2 cellular contexts compared by ENCODE assay signal in the genomic region with DNA sequence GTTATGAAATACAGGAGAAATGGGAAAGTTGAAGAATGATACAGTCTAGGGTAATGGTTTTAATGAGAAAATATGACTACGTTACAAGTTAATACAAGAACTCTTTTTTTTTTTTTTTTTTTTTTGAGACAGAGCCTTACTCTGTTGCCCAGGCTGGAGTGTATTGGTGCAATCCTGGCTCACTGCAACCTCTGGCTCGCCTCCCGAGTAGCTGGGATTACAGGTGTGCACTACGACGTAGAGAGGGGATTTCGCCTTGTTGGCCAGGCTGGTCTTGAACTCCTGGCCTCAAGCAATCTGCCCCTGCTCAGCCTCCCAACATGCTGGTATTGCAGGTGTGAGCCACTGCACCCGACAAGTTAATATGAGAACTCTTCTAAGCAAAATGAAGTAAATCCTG.
TF ChIP-seq lines count a peak whose summit lies in the region.

No MANE protein-coding gene starts in this region.

TF ChIP-seq in K562, 482 proteins besides CTCF, POLR2A, EP300 and RAD21:
- TF ChIP-seq ZFX (CRISPR knock-in tag; IDR thresholded peaks at IDR 0.05) = no peak
- TF ChIP-seq, protein P1, sequence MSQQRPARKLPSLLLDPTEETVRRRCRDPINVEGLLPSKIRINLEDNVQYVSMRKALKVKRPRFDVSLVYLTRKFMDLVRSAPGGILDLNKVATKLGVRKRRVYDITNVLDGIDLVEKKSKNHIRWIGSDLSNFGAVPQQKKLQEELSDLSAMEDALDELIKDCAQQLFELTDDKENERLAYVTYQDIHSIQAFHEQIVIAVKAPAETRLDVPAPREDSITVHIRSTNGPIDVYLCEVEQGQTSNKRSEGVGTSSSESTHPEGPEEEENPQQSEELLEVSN (IDR thresholded peaks at IDR 0.05; ENCODE audit: borderline replicate concordance in 1 of 2, extremely low read depth in 1 of 2, insufficient read depth in 1 of 2, insufficient read length in 1 of 2, low read depth in 1 of 2, low read length in 1 of 2, poor library complexity in 1 of 2, severe bottlenecking in 1 of 2) = no peak
- TF ChIP-seq, protein P2, sequence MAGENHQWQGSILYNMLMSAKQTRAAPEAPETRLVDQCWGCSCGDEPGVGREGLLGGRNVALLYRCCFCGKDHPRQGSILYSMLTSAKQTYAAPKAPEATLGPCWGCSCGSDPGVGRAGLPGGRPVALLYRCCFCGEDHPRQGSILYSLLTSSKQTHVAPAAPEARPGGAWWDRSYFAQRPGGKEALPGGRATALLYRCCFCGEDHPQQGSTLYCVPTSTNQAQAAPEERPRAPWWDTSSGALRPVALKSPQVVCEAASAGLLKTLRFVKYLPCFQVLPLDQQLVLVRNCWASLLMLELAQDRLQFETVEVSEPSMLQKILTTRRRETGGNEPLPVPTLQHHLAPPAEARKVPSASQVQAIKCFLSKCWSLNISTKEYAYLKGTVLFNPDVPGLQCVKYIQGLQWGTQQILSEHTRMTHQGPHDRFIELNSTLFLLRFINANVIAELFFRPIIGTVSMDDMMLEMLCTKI (IDR thresholded peaks at IDR 0.05; ENCODE audit: partially characterized antibody) = no peak
- TF ChIP-seq HOXB6 (CRISPR knock-in tag; IDR thresholded peaks at IDR 0.05; ENCODE audit: borderline replicate concordance) = no peak
- TF ChIP-seq CBFB (CRISPR knock-in tag; IDR thresholded peaks at IDR 0.05) = no peak
- TF ChIP-seq, protein P3, sequence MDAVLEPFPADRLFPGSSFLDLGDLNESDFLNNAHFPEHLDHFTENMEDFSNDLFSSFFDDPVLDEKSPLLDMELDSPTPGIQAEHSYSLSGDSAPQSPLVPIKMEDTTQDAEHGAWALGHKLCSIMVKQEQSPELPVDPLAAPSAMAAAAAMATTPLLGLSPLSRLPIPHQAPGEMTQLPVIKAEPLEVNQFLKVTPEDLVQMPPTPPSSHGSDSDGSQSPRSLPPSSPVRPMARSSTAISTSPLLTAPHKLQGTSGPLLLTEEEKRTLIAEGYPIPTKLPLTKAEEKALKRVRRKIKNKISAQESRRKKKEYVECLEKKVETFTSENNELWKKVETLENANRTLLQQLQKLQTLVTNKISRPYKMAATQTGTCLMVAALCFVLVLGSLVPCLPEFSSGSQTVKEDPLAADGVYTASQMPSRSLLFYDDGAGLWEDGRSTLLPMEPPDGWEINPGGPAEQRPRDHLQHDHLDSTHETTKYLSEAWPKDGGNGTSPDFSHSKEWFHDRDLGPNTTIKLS (IDR thresholded peaks at IDR 0.05; ENCODE audit: borderline replicate concordance, low read depth) = no peak
- no peak for TF ChIP-seq GTF2A2 (tag; IDR thresholded peaks at IDR 0.05)
- TF ChIP-seq, protein P4, sequence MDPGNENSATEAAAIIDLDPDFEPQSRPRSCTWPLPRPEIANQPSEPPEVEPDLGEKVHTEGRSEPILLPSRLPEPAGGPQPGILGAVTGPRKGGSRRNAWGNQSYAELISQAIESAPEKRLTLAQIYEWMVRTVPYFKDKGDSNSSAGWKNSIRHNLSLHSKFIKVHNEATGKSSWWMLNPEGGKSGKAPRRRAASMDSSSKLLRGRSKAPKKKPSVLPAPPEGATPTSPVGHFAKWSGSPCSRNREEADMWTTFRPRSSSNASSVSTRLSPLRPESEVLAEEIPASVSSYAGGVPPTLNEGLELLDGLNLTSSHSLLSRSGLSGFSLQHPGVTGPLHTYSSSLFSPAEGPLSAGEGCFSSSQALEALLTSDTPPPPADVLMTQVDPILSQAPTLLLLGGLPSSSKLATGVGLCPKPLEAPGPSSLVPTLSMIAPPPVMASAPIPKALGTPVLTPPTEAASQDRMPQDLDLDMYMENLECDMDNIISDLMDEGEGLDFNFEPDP (CRISPR knock-in tag; IDR thresholded peaks at IDR 0.05) = no peak
- TF ChIP-seq EP400 (IDR thresholded peaks at IDR 0.05) = no peak
- TF ChIP-seq ZNF197 (CRISPR knock-in tag; IDR thresholded peaks at IDR 0.05; ENCODE audit: low read depth) = no peak
- no peak for TF ChIP-seq MCM2 (IDR thresholded peaks at IDR 0.05; ENCODE audit: low read depth)
- TF ChIP-seq, protein P5, sequence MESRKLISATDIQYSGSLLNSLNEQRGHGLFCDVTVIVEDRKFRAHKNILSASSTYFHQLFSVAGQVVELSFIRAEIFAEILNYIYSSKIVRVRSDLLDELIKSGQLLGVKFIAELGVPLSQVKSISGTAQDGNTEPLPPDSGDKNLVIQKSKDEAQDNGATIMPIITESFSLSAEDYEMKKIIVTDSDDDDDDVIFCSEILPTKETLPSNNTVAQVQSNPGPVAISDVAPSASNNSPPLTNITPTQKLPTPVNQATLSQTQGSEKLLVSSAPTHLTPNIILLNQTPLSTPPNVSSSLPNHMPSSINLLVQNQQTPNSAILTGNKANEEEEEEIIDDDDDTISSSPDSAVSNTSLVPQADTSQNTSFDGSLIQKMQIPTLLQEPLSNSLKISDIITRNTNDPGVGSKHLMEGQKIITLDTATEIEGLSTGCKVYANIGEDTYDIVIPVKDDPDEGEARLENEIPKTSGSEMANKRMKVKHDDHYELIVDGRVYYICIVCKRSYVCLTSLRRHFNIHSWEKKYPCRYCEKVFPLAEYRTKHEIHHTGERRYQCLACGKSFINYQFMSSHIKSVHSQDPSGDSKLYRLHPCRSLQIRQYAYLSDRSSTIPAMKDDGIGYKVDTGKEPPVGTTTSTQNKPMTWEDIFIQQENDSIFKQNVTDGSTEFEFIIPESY (CRISPR knock-in tag; IDR thresholded peaks at IDR 0.05) = no peak
- TF ChIP-seq ZFP30 (CRISPR knock-in tag; IDR thresholded peaks at IDR 0.05; ENCODE audit: borderline replicate concordance) = no peak
- no peak for TF ChIP-seq NCOR1 (IDR thresholded peaks at IDR 0.05)

TF ChIP-seq in HepG2, 621 proteins besides CTCF, POLR2A, EP300 and RAD21:
- TF ChIP-seq, protein P6, sequence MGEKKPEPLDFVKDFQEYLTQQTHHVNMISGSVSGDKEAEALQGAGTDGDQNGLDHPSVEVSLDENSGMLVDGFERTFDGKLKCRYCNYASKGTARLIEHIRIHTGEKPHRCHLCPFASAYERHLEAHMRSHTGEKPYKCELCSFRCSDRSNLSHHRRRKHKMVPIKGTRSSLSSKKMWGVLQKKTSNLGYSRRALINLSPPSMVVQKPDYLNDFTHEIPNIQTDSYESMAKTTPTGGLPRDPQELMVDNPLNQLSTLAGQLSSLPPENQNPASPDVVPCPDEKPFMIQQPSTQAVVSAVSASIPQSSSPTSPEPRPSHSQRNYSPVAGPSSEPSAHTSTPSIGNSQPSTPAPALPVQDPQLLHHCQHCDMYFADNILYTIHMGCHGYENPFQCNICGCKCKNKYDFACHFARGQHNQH (CRISPR knock-in tag; IDR thresholded peaks at IDR 0.05) = no peak
- TF ChIP-seq, protein P7, sequence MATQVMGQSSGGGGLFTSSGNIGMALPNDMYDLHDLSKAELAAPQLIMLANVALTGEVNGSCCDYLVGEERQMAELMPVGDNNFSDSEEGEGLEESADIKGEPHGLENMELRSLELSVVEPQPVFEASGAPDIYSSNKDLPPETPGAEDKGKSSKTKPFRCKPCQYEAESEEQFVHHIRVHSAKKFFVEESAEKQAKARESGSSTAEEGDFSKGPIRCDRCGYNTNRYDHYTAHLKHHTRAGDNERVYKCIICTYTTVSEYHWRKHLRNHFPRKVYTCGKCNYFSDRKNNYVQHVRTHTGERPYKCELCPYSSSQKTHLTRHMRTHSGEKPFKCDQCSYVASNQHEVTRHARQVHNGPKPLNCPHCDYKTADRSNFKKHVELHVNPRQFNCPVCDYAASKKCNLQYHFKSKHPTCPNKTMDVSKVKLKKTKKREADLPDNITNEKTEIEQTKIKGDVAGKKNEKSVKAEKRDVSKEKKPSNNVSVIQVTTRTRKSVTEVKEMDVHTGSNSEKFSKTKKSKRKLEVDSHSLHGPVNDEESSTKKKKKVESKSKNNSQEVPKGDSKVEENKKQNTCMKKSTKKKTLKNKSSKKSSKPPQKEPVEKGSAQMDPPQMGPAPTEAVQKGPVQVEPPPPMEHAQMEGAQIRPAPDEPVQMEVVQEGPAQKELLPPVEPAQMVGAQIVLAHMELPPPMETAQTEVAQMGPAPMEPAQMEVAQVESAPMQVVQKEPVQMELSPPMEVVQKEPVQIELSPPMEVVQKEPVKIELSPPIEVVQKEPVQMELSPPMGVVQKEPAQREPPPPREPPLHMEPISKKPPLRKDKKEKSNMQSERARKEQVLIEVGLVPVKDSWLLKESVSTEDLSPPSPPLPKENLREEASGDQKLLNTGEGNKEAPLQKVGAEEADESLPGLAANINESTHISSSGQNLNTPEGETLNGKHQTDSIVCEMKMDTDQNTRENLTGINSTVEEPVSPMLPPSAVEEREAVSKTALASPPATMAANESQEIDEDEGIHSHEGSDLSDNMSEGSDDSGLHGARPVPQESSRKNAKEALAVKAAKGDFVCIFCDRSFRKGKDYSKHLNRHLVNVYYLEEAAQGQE (IDR thresholded peaks at IDR 0.05; ENCODE audit: borderline replicate concordance in 1 of 2, low read depth in 1 of 2, low read length in 2 of 2) = no peak
- TF ChIP-seq, protein P8, sequence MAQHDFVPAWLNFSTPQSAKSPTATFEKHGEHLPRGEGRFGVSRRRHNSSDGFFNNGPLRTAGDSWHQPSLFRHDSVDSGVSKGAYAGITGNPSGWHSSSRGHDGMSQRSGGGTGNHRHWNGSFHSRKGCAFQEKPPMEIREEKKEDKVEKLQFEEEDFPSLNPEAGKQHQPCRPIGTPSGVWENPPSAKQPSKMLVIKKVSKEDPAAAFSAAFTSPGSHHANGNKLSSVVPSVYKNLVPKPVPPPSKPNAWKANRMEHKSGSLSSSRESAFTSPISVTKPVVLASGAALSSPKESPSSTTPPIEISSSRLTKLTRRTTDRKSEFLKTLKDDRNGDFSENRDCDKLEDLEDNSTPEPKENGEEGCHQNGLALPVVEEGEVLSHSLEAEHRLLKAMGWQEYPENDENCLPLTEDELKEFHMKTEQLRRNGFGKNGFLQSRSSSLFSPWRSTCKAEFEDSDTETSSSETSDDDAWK (CRISPR knock-in tag; IDR thresholded peaks at IDR 0.05) = no peak
- TF ChIP-seq JUN (CRISPR knock-in tag; IDR thresholded peaks at IDR 0.05) = no peak
- TF ChIP-seq KDM4B (CRISPR knock-in tag; IDR thresholded peaks at IDR 0.05) = no peak
- TF ChIP-seq DPF2 (CRISPR knock-in tag; IDR thresholded peaks at IDR 0.05; ENCODE audit: borderline replicate concordance, low read depth) = no peak
- TF ChIP-seq PRPF4 (IDR thresholded peaks at IDR 0.05; ENCODE audit: low read depth, low read length, poor library complexity, severe bottlenecking) = no peak
- no peak for TF ChIP-seq ZNF891 (CRISPR knock-in tag; IDR thresholded peaks at IDR 0.05)
- no peak for TF ChIP-seq ZNF724P (CRISPR knock-in tag; IDR thresholded peaks at IDR 0.05; ENCODE audit: borderline replicate concordance)
- TF ChIP-seq ZNF232 (CRISPR knock-in tag; IDR thresholded peaks at IDR 0.05; ENCODE audit: borderline replicate concordance) = no peak
- TF ChIP-seq SP140L (CRISPR knock-in tag; IDR thresholded peaks at IDR 0.05; ENCODE audit: borderline replicate concordance) = no peak
- TF ChIP-seq MTA3 (CRISPR knock-in tag; IDR thresholded peaks at IDR 0.05) = no peak
- no peak for TF ChIP-seq ZNF713 (CRISPR knock-in tag; IDR thresholded peaks at IDR 0.05)
- no peak for TF ChIP-seq ZNF20 (CRISPR knock-in tag; IDR thresholded peaks at IDR 0.05)
